8 cellular contexts compared by ENCODE assay signal in the genomic region with DNA sequence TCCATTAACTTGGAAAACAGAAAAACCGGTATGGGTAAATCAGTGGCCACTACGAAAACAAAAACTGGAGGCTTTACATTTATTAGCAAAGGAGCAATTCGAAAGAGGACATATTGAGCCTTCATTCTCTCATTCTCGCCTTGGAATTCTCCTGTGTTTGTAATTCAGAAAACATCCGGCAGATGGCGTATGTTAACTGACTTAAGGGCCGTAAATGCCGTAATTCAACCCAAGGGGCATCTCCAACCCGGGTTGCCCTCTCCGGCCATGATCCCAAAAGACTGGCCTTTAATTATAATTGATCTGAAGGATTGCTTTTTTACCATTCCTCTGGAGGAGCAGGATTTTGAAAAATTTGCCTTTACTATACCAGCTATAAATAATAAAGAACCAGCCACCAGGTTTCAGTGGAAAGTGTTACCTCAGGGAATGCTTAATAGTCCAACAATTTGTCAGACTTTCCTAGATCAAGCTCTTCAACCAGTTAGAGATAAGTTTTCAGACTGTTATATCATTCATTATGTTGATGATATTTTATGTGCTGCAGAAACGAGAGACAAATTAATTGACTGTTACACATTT.
DNase-seq lines count a peak whose midpoint lies in the region; ATAC-seq and TF ChIP-seq lines count a peak whose summit lies in the region.
"Not testable (repeated sequence)": the region's sequence is repeated elsewhere in the genome, so short reads cannot be mapped to it uniquely, and the experiment has no call there.

No MANE protein-coding gene starts in this region.

- H3K27ac Mint-ChIP-seq in natural killer cell treated with Interleukin-12 subunit alpha and Interleukin-12 subunit beta and Interleukin-15 and Interleukin-18, amount 100 ng/mL, for 72 hours, result not testable (repeated sequence)

- not testable (repeated sequence) for H3K4me3 ChIP-seq in HL-60 (replicated peaks; ENCODE audit: insufficient read depth, low read length); adipocyte (ENCODE audit: low read length)

- H3K36me3 Mint-ChIP-seq in natural killer cell treated with Interleukin-12 subunit alpha and Interleukin-12 subunit beta and Interleukin-15 and Interleukin-18, amount 100 ng/mL, for 72 hours, result not testable (repeated sequence)

- H3K9me3 Mint-ChIP-seq in natural killer cell treated with Interleukin-12 subunit alpha and Interleukin-12 subunit beta and Interleukin-15 and Interleukin-18, amount 100 ng/mL, for 72 hours, result not testable (repeated sequence)

- DNase-seq in Caki2 (ENCODE audit: low read depth), result peak; percentile 62
- DNase-seq in HL-60 (ENCODE audit: low read depth in 1 of 2, low spot score in 1 of 2), result peak; percentile 22 to 51
- peak; percentile 64 for DNase-seq in NCI-H345 (lab: John Stamatoyannopoulos, UW)
- peak; percentile 22 for DNase-seq in T follicular helper cell (ENCODE audit: low read depth)
- peak; percentile 88 for DNase-seq in adipocyte (ENCODE audit: low read depth)
- peak; percentile 61 for DNase-seq in foreskin melanocyte
- peak; percentile 65 for DNase-seq in natural killer cell treated with Interleukin-12 subunit alpha and Interleukin-12 subunit beta and Interleukin-15 and Interleukin-18, amount 100 ng/mL, for 72 hours (ENCODE audit: low spot score)
- DNase-seq in stimulated activated naive CD8-positive, alpha-beta T cell treated with anti-CD3 and anti-CD28 coated beads, Interleukin-15, Interleukin-2, amounts not matched to agents 100 U/mL and 50 U/mL, for 24 hours, result peak; percentile 55

- H3K9ac ChIP-seq in adipocyte (ENCODE audit: low read length), result not testable (repeated sequence)

- not testable (repeated sequence) for H3K4me3 Mint-ChIP-seq in natural killer cell treated with Interleukin-12 subunit alpha and Interleukin-12 subunit beta and Interleukin-15 and Interleukin-18, amount 100 ng/mL, for 72 hours

- H3K36me3 ChIP-seq in adipocyte (ENCODE audit: control insufficient read depth, insufficient read depth, low read length, severe bottlenecking), result not testable (repeated sequence)

- in situ Hi-C loops in Caki2 (cut with HindIII; ENCODE audit: low pct_unique_long_range_greater_than_20kb, low sequenced_read_pairs), result not testable (repeated sequence)

- H3K27me3 Mint-ChIP-seq in natural killer cell treated with Interleukin-12 subunit alpha and Interleukin-12 subunit beta and Interleukin-15 and Interleukin-18, amount 100 ng/mL, for 72 hours, result peaks cover 52 to 84% of the 10 kb centered on the region in 2 donors

- not testable (repeated sequence) for H3K4me1 ChIP-seq in adipocyte (ENCODE audit: control insufficient read depth, insufficient read depth, low read length)

- H3K4me1 Mint-ChIP-seq in natural killer cell treated with Interleukin-12 subunit alpha and Interleukin-12 subunit beta and Interleukin-15 and Interleukin-18, amount 100 ng/mL, for 72 hours (ENCODE audit: low read depth in 2 of 2), result not testable (repeated sequence)

- ATAC-seq in natural killer cell treated with Interleukin-12 subunit alpha and Interleukin-12 subunit beta and Interleukin-15 and Interleukin-18, amount 100 ng/mL, for 72 hours; stimulated activated naive CD8-positive, alpha-beta T cell treated with anti-CD3 and anti-CD28 coated beads, Interleukin-15, Interleukin-2, amounts not matched to agents 100 U/mL and 50 U/mL, for 24 hours: not testable (repeated sequence)

- not testable (repeated sequence) for H3K27ac ChIP-seq in HL-60 (replicated peaks)

- not testable (repeated sequence) for H3K9me3 ChIP-seq in adipocyte (ENCODE audit: control insufficient read depth, low read length)

- peak; percentile 43 for TF ChIP-seq CTCF in HL-60 (IDR thresholded peaks at IDR 0.05; ENCODE audit: insufficient read depth, low read length)

- not testable (repeated sequence) for H3K27me3 ChIP-seq in HL-60 (ENCODE audit: insufficient read depth, poor library complexity, severe bottlenecking)
- H3K27me3 ChIP-seq in adipocyte (replicated peaks; ENCODE audit: control insufficient read depth, insufficient read depth, low read length), result peaks cover 19% of the 10 kb centered on the region

Comparison
In these comparisons a context has a peak if more than half of its experiments do, and no peak if none do; other contexts are left out.
1. DNase-seq: peak in every context shown above with its lines; median percentile 88 in adipocyte; 65 in natural killer cell treated with Interleukin-12 subunit alpha and Interleukin-12 subunit beta and Interleukin-15 and Interleukin-18, amount 100 ng/mL, for 72 hours; 64 in NCI-H345; 62 in Caki2; 61 in foreskin melanocyte; 55 in stimulated activated naive CD8-positive, alpha-beta T cell treated with anti-CD3 and anti-CD28 coated beads, Interleukin-15, Interleukin-2, amounts not matched to agents 100 U/mL and 50 U/mL, for 24 hours; 36 in HL-60; 22 in T follicular helper cell.